ENCODE assay signal across 11 cellular contexts in the genomic region with DNA sequence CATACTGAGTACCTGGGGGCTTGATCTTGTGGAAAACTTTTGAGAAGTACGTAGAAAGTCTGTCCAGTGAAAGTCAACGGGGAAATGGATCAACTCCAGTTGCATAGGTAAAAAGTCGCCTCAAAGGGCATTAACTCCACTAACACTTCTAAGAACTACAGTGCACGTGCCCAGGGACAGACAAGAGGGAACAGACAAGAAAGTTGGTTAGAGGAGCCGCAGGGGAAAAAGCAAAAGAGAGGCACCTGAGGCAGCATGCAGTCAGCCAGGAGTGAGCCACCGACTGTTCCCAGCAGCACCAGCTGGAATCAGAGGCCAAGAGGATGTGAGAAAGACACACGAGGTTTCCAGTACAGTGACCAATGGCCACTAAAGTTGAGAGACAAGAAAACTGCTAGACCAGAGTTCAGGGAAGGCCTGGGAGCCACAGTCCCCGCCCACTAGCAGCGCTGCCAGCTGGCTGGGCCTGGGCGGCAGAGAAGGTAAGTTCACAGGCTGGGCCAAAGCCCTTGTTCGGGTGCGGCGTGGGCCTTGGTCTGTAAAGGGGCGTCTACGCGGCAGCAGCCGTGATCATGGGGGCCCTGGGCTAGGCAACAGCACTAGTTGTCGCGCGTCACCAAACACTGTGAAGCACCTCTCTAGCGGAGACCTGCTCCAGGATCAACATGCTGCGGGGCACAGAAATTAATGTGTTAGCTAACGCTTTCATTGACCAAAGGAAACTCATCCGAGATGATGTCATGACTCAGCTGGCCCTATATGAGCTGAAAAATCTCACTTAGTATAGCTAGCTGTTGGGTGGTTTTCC. TPM values are rescaled to one million over a fixed set of nuclear protein-coding genes. Genes with fewer than 3 reads are reported as not detected.
DNase-seq lines count a peak whose midpoint lies in the region; ATAC-seq, FAIRE-seq and TF ChIP-seq lines count a peak whose summit lies in the region.
"Had no signal": no experiment of that assay in that cellular context is flagged by ENCODE, and none has a peak within 500 bp of the region (broad histone marks: within the 10 kb centered on the region; RNA-seq: fewer than 3 reads in every experiment).

No MANE protein-coding gene starts in this region.

- POLR2A ChIA-PET in activated CD4-positive, alpha-beta T cell treated with anti-CD3 and anti-CD28 coated beads for 36 hours (lab: Charles Lee): no interaction called here
- POLR2A ChIA-PET in GM12878 (lab: Charles Lee): no interaction called here

- RAD21 ChIA-PET in GM12878 (lab: Charles Lee; ENCODE audit: unreplicated experiment): no interaction called here

- no peaks in the 10 kb centered on the region for H3K27me3 Mint-ChIP-seq in activated CD4-positive, alpha-beta T cell treated with anti-CD3 and anti-CD28 coated beads for 36 hours
- H3K27me3 Mint-ChIP-seq in activated CD4-positive, alpha-beta T cell treated with anti-CD3 and anti-CD28 coated beads, Interleukin-2, amount 10 ng/mL, durations not matched to agents 24 days and 14 days: no peaks in the 10 kb centered on the region
- H3K27me3 Mint-ChIP-seq in type B pancreatic cell: no peaks in the 10 kb centered on the region

- peaks cover 61% of the 10 kb centered on the region for H3K4me1 Mint-ChIP-seq in activated CD4-positive, alpha-beta T cell treated with anti-CD3 and anti-CD28 coated beads for 36 hours
- peaks cover 11% of the 10 kb centered on the region for H3K4me1 Mint-ChIP-seq in activated CD4-positive, alpha-beta T cell treated with anti-CD3 and anti-CD28 coated beads, Interleukin-2, amount 10 ng/mL, durations not matched to agents 24 days and 14 days
- peaks cover 35% of the 10 kb centered on the region for H3K4me1 Mint-ChIP-seq in type B pancreatic cell (ENCODE audit: unreplicated experiment)

- no peak for TF ChIP-seq CTCF in GM12878 (IDR thresholded peaks at IDR 0.05 in 2 of 3, conservative IDR thresholded peaks at IDR 0.05 in 1 of 3; ENCODE audit: control insufficient read depth in 2 of 3, extremely low read depth in 1 of 3, insufficient read depth in 1 of 3, low read depth in 3 of 3, low read length in 3 of 3)
- TF ChIP-seq CTCF in type B pancreatic cell (conservative IDR thresholded peaks at IDR 0.05): no peak

- H2AFZ ChIP-seq in GM12878 (ENCODE audit: control insufficient read depth, low read depth, low read length): no peak overlapping the region

- H3K79me2 ChIP-seq in GM12878 (ENCODE audit: control insufficient read depth, insufficient read depth, low read length): peaks cover 41% of the 10 kb centered on the region

- DNase-seq in activated CD4-positive, alpha-beta T cell treated with anti-CD3 and anti-CD28 coated beads for 36 hours: no peak
- DNase-seq in activated CD4-positive, alpha-beta T cell treated with anti-CD3 and anti-CD28 coated beads, Interleukin-2, amount 10 ng/mL, durations not matched to agents 24 days and 14 days: no peak
- no peak for DNase-seq in GM12878 (ENCODE audit: low read depth, low spot score)
- peak; percentile 54 for DNase-seq in kidney tubule cell (ENCODE audit: low spot score)
- no peak for DNase-seq in type B pancreatic cell (ENCODE audit: extremely low spot score, unreplicated experiment)
- DNase-seq in stimulated activated CD4-positive, alpha-beta T cell treated with anti-CD3 and anti-CD28 coated beads, Interleukin-4, amount 100 ng/mL, for 24 hours: no peak
- DNase-seq in NCI-H1930 (lab: John Stamatoyannopoulos, UW): no peak
- DNase-seq: NCI-H1092 treated with DMSO at 0.1 percent for 48 hours had no signal

- in situ Hi-C loops in GM12878 (cut with MboI): no loop called here

- SMC1A ChIA-PET in GM12878 (lab: Charles Lee; ENCODE audit: uncharacterized antibody, unreplicated experiment): interaction anchor here (1.0 kb wide), 1 partner anchor 12 kb away, joined by 3 read pairs; no protein-coding TSS in a partner anchor

- no peak for ATAC-seq in activated CD4-positive, alpha-beta T cell treated with anti-CD3 and anti-CD28 coated beads for 36 hours
- no peak; the same call in 2 of the 3 replicates for ATAC-seq in GM12878
- no peak for ATAC-seq in HG02678 (IDR thresholded peaks at IDR 0.05; ENCODE audit: unreplicated experiment)

- H3K9me3 Mint-ChIP-seq in activated CD4-positive, alpha-beta T cell treated with anti-CD3 and anti-CD28 coated beads for 36 hours (ENCODE audit: low read depth): no peaks in the 10 kb centered on the region
- no peaks in the 10 kb centered on the region for H3K9me3 Mint-ChIP-seq in activated CD4-positive, alpha-beta T cell treated with anti-CD3 and anti-CD28 coated beads, Interleukin-2, amount 10 ng/mL, durations not matched to agents 24 days and 14 days
- peaks cover 5% of the 10 kb centered on the region for H3K9me3 Mint-ChIP-seq in type B pancreatic cell

- H3K9me3 ChIP-seq in GM12878 (replicated peaks; ENCODE audit: control insufficient read depth, insufficient read depth, low read length): no peaks in the 10 kb centered on the region; the same call in 2 of the 3 replicates

- BruUV-seq in GM12878 (replicated peaks; lab: Mats Ljungman, UMichigan): no TSS peak

- TF ChIP-seq RAD21 in GM12878 (IDR thresholded peaks at IDR 0.05; ENCODE audit: insufficient read depth, low read depth, low read length): no peak

- H3K27me3 ChIP-seq in GM12878 (replicated peaks in 1 of 2; ENCODE audit: control insufficient read depth in 2 of 2, insufficient read depth in 2 of 2, low read length in 1 of 2): no peaks in the 10 kb centered on the region

- no peak overlapping the region for H3K9ac ChIP-seq in GM12878 (ENCODE audit: control insufficient read depth, insufficient read depth, low read length)

- no peaks in the 10 kb centered on the region for H3K36me3 Mint-ChIP-seq in activated CD4-positive, alpha-beta T cell treated with anti-CD3 and anti-CD28 coated beads for 36 hours (ENCODE audit: low read depth)
- H3K36me3 Mint-ChIP-seq in activated CD4-positive, alpha-beta T cell treated with anti-CD3 and anti-CD28 coated beads, Interleukin-2, amount 10 ng/mL, durations not matched to agents 24 days and 14 days (ENCODE audit: low read depth): peaks cover 2% of the 10 kb centered on the region
- H3K36me3 Mint-ChIP-seq in type B pancreatic cell: peaks cover 27% of the 10 kb centered on the region

- peak overlapping the region; percentile 40; the same call in 1 of the 2 replicates for H3K27ac ChIP-seq in GM12878 (ENCODE audit: control insufficient read depth, insufficient read depth)
- H3K27ac ChIP-seq: SK-N-MC had no signal

- TF ChIP-seq EP300 in GM12878 (IDR thresholded peaks at IDR 0.05; ENCODE audit: borderline replicate concordance in 1 of 2, control insufficient read depth in 1 of 2, low read depth in 2 of 2, low read length in 2 of 2): no peak

- H4K20me1 ChIP-seq in GM12878 (ENCODE audit: control insufficient read depth, insufficient read depth): no peaks in the 10 kb centered on the region

- CTCF ChIA-PET in activated CD4-positive, alpha-beta T cell treated with anti-CD3 and anti-CD28 coated beads for 36 hours (lab: Charles Lee): no interaction called here
- CTCF ChIA-PET in GM12878 (lab: Yijun Ruan, JAX): no interaction called here

- FAIRE-seq in GM12878 (lab: Jason Lieb, UNC): no peak
- FAIRE-seq: endometrium had no signal

- no peaks in the 10 kb centered on the region; a peak in 1 of 4 replicates for H3K36me3 ChIP-seq in GM12878 (ENCODE audit: control insufficient read depth in 2 of 2, insufficient read depth in 2 of 2, low read length in 1 of 2)

- H3K4me3 ChIP-seq in GM12878: peak overlapping the region; percentile 8; the same call in 1 of the 2 replicates
- H3K4me3 ChIP-seq: SK-N-MC had no signal

- intact Hi-C loops in activated CD4-positive, alpha-beta T cell treated with anti-CD3 and anti-CD28 coated beads for 36 hours (cut with DNase I, micrococcal nuclease): no loop called here
- intact Hi-C loops in activated CD4-positive, alpha-beta T cell treated with anti-CD3 and anti-CD28 coated beads, Interleukin-2, amount 10 ng/mL, durations not matched to agents 24 days and 14 days (cut with micrococcal nuclease): no loop called here
- intact Hi-C loops in GM12878 (cut with micrococcal nuclease; ENCODE audit: unreplicated experiment): no loop called here

- TF ChIP-seq POLR2A in GM12878 (IDR thresholded peaks at IDR 0.05; ENCODE audit: low read depth, low read length): no peak

- peak overlapping the region; percentile 10; the same call in 1 of the 2 replicates for H3K4me2 ChIP-seq in GM12878 (ENCODE audit: control insufficient read depth, insufficient read depth)

- H3K4me3 Mint-ChIP-seq in activated CD4-positive, alpha-beta T cell treated with anti-CD3 and anti-CD28 coated beads for 36 hours: no peak overlapping the region
- no peak overlapping the region for H3K4me3 Mint-ChIP-seq in activated CD4-positive, alpha-beta T cell treated with anti-CD3 and anti-CD28 coated beads, Interleukin-2, amount 10 ng/mL, durations not matched to agents 24 days and 14 days
- H3K4me3 Mint-ChIP-seq in type B pancreatic cell: no peak overlapping the region

- 19% methylated on average over 24 of the region's 24 CpGs for WGBS in GM12878 (ENCODE audit: insufficient coverage, insufficient replicate concordance, low lambda C conversion rate, missing lambda C conversion rate)

- H3K27ac Mint-ChIP-seq in activated CD4-positive, alpha-beta T cell treated with anti-CD3 and anti-CD28 coated beads for 36 hours: peak overlapping the region; percentile 3
- H3K27ac Mint-ChIP-seq in activated CD4-positive, alpha-beta T cell treated with anti-CD3 and anti-CD28 coated beads, Interleukin-2, amount 10 ng/mL, durations not matched to agents 24 days and 14 days: no peak overlapping the region
- peak overlapping the region; percentile 44 for H3K27ac Mint-ChIP-seq in type B pancreatic cell

- H3K4me1 ChIP-seq in GM12878 (ENCODE audit: control insufficient read depth, insufficient read depth, low read length): peaks cover 32% of the 10 kb centered on the region

RNA-seq across cellular contexts. Expression of a gene that starts 14.0 kb away (rescaled TPM):
- total RNA-seq in activated CD4-positive, alpha-beta T cell treated with anti-CD3 and anti-CD28 coated beads for 36 hours: 10 to 100 TPM; 57.6 to 68.9 TPM
- 50.5 and 57.5 TPM in 2 replicates for total RNA-seq in activated CD4-positive, alpha-beta T cell treated with anti-CD3 and anti-CD28 coated beads, Interleukin-2, amount 10 ng/mL, durations not matched to agents 24 days and 14 days
- total RNA-seq in GM12878 (2013; cell fraction: nucleolus; rRNA removed): 60.5 and 61.3 TPM in 2 replicates
- total RNA-seq in GM12878 (2014; rRNA removed): 7.9 and 10.1 TPM in 2 replicates
- total RNA-seq in GM12878 (2014; rRNA removed; fragmentation: Illumina TruSeq; extraction: Trizol): 10.7 and 11.0 TPM in 2 replicates
- 9.8 and 11.4 TPM in 2 replicates for total RNA-seq in GM12878 (2021)
- polyA plus RNA-seq in GM12878 (2011; ENCODE audit: low read depth): 24.4 TPM
- polyA plus RNA-seq in GM12878 (2011; rRNA removed): 20.7 and 33.0 TPM in 2 replicates
- polyA plus RNA-seq in GM12878 (2011; cell fraction: cytosol; rRNA removed): 6.1 and 8.3 TPM in 2 replicates
- polyA plus RNA-seq in GM12878 (2011; cell fraction: nucleus; rRNA removed): 5.3 and 7.0 TPM in 2 replicates
- polyA plus RNA-seq in GM12878 (2012): 35.8 and 40.1 TPM in 2 replicates
- polyA plus RNA-seq in GM12878 (2014; fragmentation: Illumina TruSeq; extraction: Trizol): 9.7 and 12.6 TPM in 2 replicates
- 1 to 10 TPM; 2.8 to 3.4 TPM for polyA plus RNA-seq in GM12878 (2014; fragmentation: Nextera tagmentation; extraction: Ambion mirVana)
- 7.9 and 8.2 TPM in 2 replicates for polyA plus RNA-seq in GM12878 (2014; rRNA removed)
- polyA plus RNA-seq in GM12878 (2016; fragmentation: Nextera tagmentation; extraction: Ambion mirVana): 10 to 100 TPM; 15.5 to 16.5 TPM
- 8.3 and 15.9 TPM in 2 replicates for polyA minus RNA-seq in GM12878 (2011; rRNA and poly(A)+ RNA removed)
- 30.9 and 57.1 TPM in 2 replicates for polyA minus RNA-seq in GM12878 (2011; cell fraction: cytosol; rRNA and poly(A)+ RNA removed)
- 5.3 and 10.5 TPM in 2 replicates for polyA minus RNA-seq in GM12878 (2011; cell fraction: nucleus; rRNA and poly(A)+ RNA removed)
- total RNA-seq in type B pancreatic cell (ENCODE audit: low replicate concordance): 224 and 240 TPM in 2 replicates
